7 cellular contexts compared by ENCODE assay signal in genomic region chr2:3180909-3181221, GRCh38.
DNase-seq lines count a peak whose midpoint lies in the region; ATAC-seq, FAIRE-seq and TF ChIP-seq lines count a peak whose summit lies in the region.
"Not testable (repeated sequence)": the region's sequence is repeated elsewhere in the genome, so short reads cannot be mapped to it uniquely, and the experiment has no call there.

No MANE protein-coding gene starts in this region.

- TF ChIP-seq POLR2A in GM12892 (IDR thresholded peaks at IDR 0.05; ENCODE audit: low read depth, low read length); K562 (conservative IDR thresholded peaks at IDR 0.05): not testable (repeated sequence)

- POLR2A ChIA-PET in K562 (lab: Yijun Ruan, JAX); naive thymus-derived CD4-positive, alpha-beta T cell (lab: Charles Lee): not testable (repeated sequence)

- not testable (repeated sequence) for H3K4me3 ChIP-seq in K562; keratinocyte (ENCODE audit: control insufficient read depth in 2 of 3, extremely low read depth in 1 of 3, insufficient read depth in 2 of 3, low read depth in 1 of 3, low read length in 3 of 3); naive thymus-derived CD4-positive, alpha-beta T cell (ENCODE audit: low read length); small intestine (ENCODE audit: low read depth in 1 of 2, low read length in 2 of 2)

- not testable (repeated sequence) for TF ChIP-seq EP300 in K562 (IDR thresholded peaks at IDR 0.05; ENCODE audit: low read length)

- not testable (repeated sequence) for TF ChIP-seq RAD21 in K562 (CRISPR knock-in tag; conservative IDR thresholded peaks at IDR 0.05 in 1 of 2, IDR thresholded peaks at IDR 0.05 in 1 of 2)

- not testable (repeated sequence) for DNase-seq in GM12892 (ENCODE audit: insufficient read length); K562 (ENCODE audit: extremely low read depth in 1 of 4, low spot score in 3 of 4); keratinocyte (ENCODE audit: low read depth, low spot score); naive thymus-derived CD4-positive, alpha-beta T cell; small intestine
- DNase-seq in Right ventricle myocardium inferior (ENCODE audit: missing footprints): peak; percentile 66

- H3K9ac ChIP-seq in K562 (ENCODE audit: insufficient read depth in 1 of 2, low read depth in 2 of 2, low read length in 2 of 2); keratinocyte (ENCODE audit: control insufficient read depth, extremely low read depth, insufficient read depth, low read length): not testable (repeated sequence)

- H4K20me1 ChIP-seq in K562 (replicated peaks; ENCODE audit: control insufficient read depth, insufficient read depth, low read length); keratinocyte (ENCODE audit: control insufficient read depth, extremely low read depth, insufficient read depth, low read length): not testable (repeated sequence)

- not testable (repeated sequence) for ATAC-seq in K562
- peak; percentile 40 for ATAC-seq in Right ventricle myocardium inferior
- peak; percentile 42 for ATAC-seq in naive thymus-derived CD4-positive, alpha-beta T cell

- dilution Hi-C loops in keratinocyte (cut with MboI; ENCODE audit: extremely low pct_ligation_motif_present, low sequenced_read_pairs): not testable (repeated sequence)

- H3K79me2 ChIP-seq in K562 (ENCODE audit: control insufficient read depth, insufficient read depth, low read length); keratinocyte (ENCODE audit: control insufficient read depth, insufficient read depth, low read length): not testable (repeated sequence)

- H3K9me1 ChIP-seq in K562 (ENCODE audit: control insufficient read depth, insufficient read depth, low read length); keratinocyte (ENCODE audit: control insufficient read depth, extremely low read depth, insufficient read depth, low read length): not testable (repeated sequence)

- H3K9me3 ChIP-seq in K562 (replicated peaks; ENCODE audit: control insufficient read depth, insufficient read depth, low read depth, low read length); keratinocyte (ENCODE audit: control insufficient read depth, low read depth, low read length); naive thymus-derived CD4-positive, alpha-beta T cell (ENCODE audit: control insufficient read depth in 2 of 3, low read length in 3 of 3); small intestine (ENCODE audit: control insufficient read depth, low read depth): not testable (repeated sequence)

- FAIRE-seq in GM12892 (lab: Jason Lieb, UNC) (peak; percentile 100), K562 (lab: Jason Lieb, UNC) (peak; percentile 55), endometrium (lab: Jason Lieb, UNC) (peak; percentile 85), keratinocyte (lab: Jason Lieb, UNC) (peak; percentile 61), small intestine (lab: Jason Lieb, UNC) (peak; percentile 98)

- not testable (repeated sequence) for H3K27me3 Mint-ChIP-seq in naive thymus-derived CD4-positive, alpha-beta T cell

- intact Hi-C loops in K562 (cut with micrococcal nuclease); Right ventricle myocardium inferior (cut with DNase I); naive thymus-derived CD4-positive, alpha-beta T cell (cut with micrococcal nuclease): not testable (repeated sequence)

- TF ChIP-seq CTCF in K562 (IDR thresholded peaks at IDR 0.05 in 2 of 3, conservative IDR thresholded peaks at IDR 0.05 in 1 of 3; ENCODE audit: insufficient read depth in 2 of 3, low read depth in 1 of 3, low read length in 3 of 3); keratinocyte (optimal IDR thresholded peaks at IDR 0.05 in 1 of 3, IDR thresholded peaks at IDR 0.05 in 1 of 3, conservative IDR thresholded peaks at IDR 0.05 in 1 of 3; ENCODE audit: extremely low read depth in 1 of 3, insufficient read depth in 2 of 3, low read length in 3 of 3): not testable (repeated sequence)

- peaks cover 0 to 20% (median 3%) of the 10 kb centered on the region in 5 donors for H3K36me3 Mint-ChIP-seq in naive thymus-derived CD4-positive, alpha-beta T cell

- WGBS in K562 (ENCODE audit: insufficient coverage, low coverage, missing lambda C conversion rate): 80% methylated on average over 30 of the region's 30 CpGs
- 78 to 82% (median 81%) methylated on average over 30 of the region's 30 CpGs for whole genome bisulfite sequencing in small intestine, 3 donors

- not testable (repeated sequence) for H3K27ac Mint-ChIP-seq in naive thymus-derived CD4-positive, alpha-beta T cell

- in situ Hi-C loops in K562 (cut with MboI): not testable (repeated sequence)

- peaks cover 0 to 11% of the 10 kb centered on the region in 2 experiments; a peak in 2 of 5 replicates for H3K4me1 ChIP-seq in K562 (replicated peaks in 1 of 2; ENCODE audit: control insufficient read depth in 2 of 2, insufficient read depth in 2 of 2, low read length in 2 of 2)
- not testable (repeated sequence) for H3K4me1 ChIP-seq in keratinocyte (ENCODE audit: control insufficient read depth, extremely low read depth, insufficient read depth, low read length); naive thymus-derived CD4-positive, alpha-beta T cell (ENCODE audit: control insufficient read depth in 2 of 2, insufficient read depth in 2 of 2, low read length in 2 of 2); small intestine (ENCODE audit: control insufficient read depth in 2 of 2, insufficient read depth in 1 of 2, low read depth in 1 of 2, low read length in 1 of 2)

- not testable (repeated sequence) for H3K4me1 Mint-ChIP-seq in naive thymus-derived CD4-positive, alpha-beta T cell

- not testable (repeated sequence) for H3K4me2 ChIP-seq in K562 (ENCODE audit: insufficient read depth, low read length); keratinocyte (ENCODE audit: control insufficient read depth, extremely low read depth, insufficient read depth, low read depth, low read length)

- H2AFZ ChIP-seq in K562 (ENCODE audit: low read depth, low read length); keratinocyte (ENCODE audit: control insufficient read depth, low read length): not testable (repeated sequence)

- not testable (repeated sequence) for BruUV-seq in K562 (replicated peaks; lab: Mats Ljungman, UMichigan)

- H3K9me3 Mint-ChIP-seq in naive thymus-derived CD4-positive, alpha-beta T cell: not testable (repeated sequence)

- CTCF ChIA-PET in K562 (lab: Yijun Ruan, JAX; ENCODE audit: low intra/inter-chr PET ratio); naive thymus-derived CD4-positive, alpha-beta T cell (lab: Charles Lee): not testable (repeated sequence)

- H3K36me3 ChIP-seq in K562 (ENCODE audit: control insufficient read depth, insufficient read depth, low read length); keratinocyte (ENCODE audit: control insufficient read depth in 2 of 2, extremely low read depth in 1 of 2, insufficient read depth in 2 of 2, low read length in 2 of 2); small intestine (ENCODE audit: control insufficient read depth in 2 of 2, insufficient read depth in 2 of 2, low read length in 2 of 2): not testable (repeated sequence)
- peaks cover 0 to 19% (median 0%) of the 10 kb centered on the region in 3 experiments for H3K36me3 ChIP-seq in naive thymus-derived CD4-positive, alpha-beta T cell (ENCODE audit: control insufficient read depth in 2 of 3, insufficient read depth in 3 of 3, low read length in 3 of 3)

- not testable (repeated sequence) for H3K27ac ChIP-seq in K562 (ENCODE audit: extremely low read depth, low read depth, low read length); keratinocyte (ENCODE audit: control insufficient read depth, insufficient read depth, low read length); naive thymus-derived CD4-positive, alpha-beta T cell (ENCODE audit: low read depth, low read length); small intestine (ENCODE audit: low read depth in 1 of 2, low read length in 1 of 2)

- not testable (repeated sequence) for H3K4me3 Mint-ChIP-seq in naive thymus-derived CD4-positive, alpha-beta T cell

- H3K27me3 ChIP-seq in K562 (ENCODE audit: control insufficient read depth in 2 of 2, insufficient read depth in 2 of 2, low read length in 2 of 2); keratinocyte (ENCODE audit: control insufficient read depth, extremely low read depth, insufficient read depth, low read length); naive thymus-derived CD4-positive, alpha-beta T cell (ENCODE audit: control insufficient read depth in 2 of 2, insufficient read depth in 2 of 2, low read length in 2 of 2); small intestine (ENCODE audit: control insufficient read depth in 2 of 2, insufficient read depth in 2 of 2, low read length in 2 of 2): not testable (repeated sequence)
